16 cellular contexts compared by ENCODE assay signal in genomic region chr3:88986834-88987233, GRCh38.
DNase-seq lines count a peak whose midpoint lies in the region; TF ChIP-seq lines count a peak whose summit lies in the region.
"Had no signal": no experiment of that assay in that cellular context is flagged by ENCODE, and none has a peak within 500 bp of the region (broad histone marks: within the 10 kb centered on the region; RNA-seq: fewer than 3 reads in every experiment).

No MANE protein-coding gene starts in this region.

- DNase-seq in MCF 10A (ENCODE audit: unreplicated experiment), result peak; percentile 77
- no peak for DNase-seq in breast epithelium (ENCODE audit: low spot score in 2 of 2)
- DNase-seq in amniotic stem cell (lab: John Stamatoyannopoulos, UW), result peak; percentile 75
- peak; percentile 68 for DNase-seq in fibroblast of the aortic adventitia (ENCODE audit: low read depth)
- DNase-seq in progenitor cell of endocrine pancreas (ENCODE audit: low spot score, unreplicated experiment), result no peak
- DNase-seq in DMS153 treated with DMSO at 0.1 percent for 48 hours (lab: John Stamatoyannopoulos, UW; ENCODE audit: unreplicated experiment), result no peak
- no peak for DNase-seq in activated CD4-positive, alpha-beta T cell treated with anti-CD3 and anti-CD28 coated beads, Interleukin-2, amount 50 U/mL, for 4 hours
- DNase-seq in PC-9, result no peak
- DNase-seq: activated CD4-positive, alpha-beta T cell treated with anti-CD3 and anti-CD28 coated beads for 1 hour; Calu3; hypothalamus; left lung; SHP77 had no signal

- TF ChIP-seq POLR2A in breast epithelium (IDR thresholded peaks at IDR 0.05), result no peak

- H3K4me1 ChIP-seq in breast epithelium (no peaks in the 10 kb centered on the region), PC-9 (replicated peaks; ENCODE audit: insufficient read depth) (no peaks in the 10 kb centered on the region)
- H3K4me1 ChIP-seq: left lung had no signal

- intact Hi-C loops in MCF 10A (cut with micrococcal nuclease) (no loop called here), breast epithelium (cut with DNase I; ENCODE audit: low total_unique reads) (no loop called here), PC-9 (cut with micrococcal nuclease; ENCODE audit: unreplicated experiment) (no loop called here)

- BruUV-seq in MCF 10A (replicated peaks; lab: Mats Ljungman, UMichigan) (no TSS peak), PC-9 (replicated peaks; lab: Mats Ljungman, UMichigan) (no TSS peak)

- H3K79me2 ChIP-seq in PC-9 (ENCODE audit: low read depth), result no peaks in the 10 kb centered on the region

- no peaks in the 10 kb centered on the region for H3K9me3 Mint-ChIP-seq in MCF 10A (ENCODE audit: unreplicated experiment)
- no peaks in the 10 kb centered on the region for H3K9me3 Mint-ChIP-seq in progenitor cell of endocrine pancreas (ENCODE audit: low read depth)
- H3K9me3 Mint-ChIP-seq: T-helper 2 cell treated with Interferon-gamma antibody and Interleukin-4, amounts not matched to agents 5 μg/mL and 100 μg/mL, for 36 hours had no signal

- H3K27me3 Mint-ChIP-seq in MCF 10A (ENCODE audit: insufficient read depth, unreplicated experiment) (no peaks in the 10 kb centered on the region), progenitor cell of endocrine pancreas (no peaks in the 10 kb centered on the region)
- H3K27me3 Mint-ChIP-seq: activated naive CD8-positive, alpha-beta T cell had no signal

- H3K4me1 Mint-ChIP-seq in MCF 10A (ENCODE audit: insufficient read depth, unreplicated experiment) (peaks cover 16% of the 10 kb centered on the region), progenitor cell of endocrine pancreas (ENCODE audit: low read depth) (no peaks in the 10 kb centered on the region)

- H3K4me3 ChIP-seq in breast epithelium, result no peak overlapping the region
- H3K4me3 ChIP-seq in fibroblast of the aortic adventitia (ENCODE audit: low read depth, low read length), result no peak overlapping the region
- H3K4me3 ChIP-seq in PC-9, result no peak overlapping the region
- H3K4me3 ChIP-seq: left lung had no signal

- no peaks in the 10 kb centered on the region for H3K9me3 ChIP-seq in breast epithelium
- H3K9me3 ChIP-seq in PC-9 (ENCODE audit: insufficient read depth, low read depth), result no peaks in the 10 kb centered on the region
- H3K9me3 ChIP-seq: left lung had no signal

- no peaks in the 10 kb centered on the region for H4K20me1 ChIP-seq in PC-9 (ENCODE audit: insufficient read depth)

- no peaks in the 10 kb centered on the region for H3K27me3 ChIP-seq in breast epithelium
- no peaks in the 10 kb centered on the region for H3K27me3 ChIP-seq in PC-9 (ENCODE audit: insufficient read depth, low read depth)
- H3K27me3 ChIP-seq: left lung had no signal

- CTCF ChIA-PET in MCF 10A (lab: Yijun Ruan, JAX), result no interaction called here
- CTCF ChIA-PET in PC-9 (lab: Charles Lee), result no interaction called here

- no peak for TF ChIP-seq CTCF in MCF 10A (IDR thresholded peaks at IDR 0.05; ENCODE audit: unreplicated experiment)
- TF ChIP-seq CTCF in breast epithelium (IDR thresholded peaks at IDR 0.05), result no peak
- no peak for TF ChIP-seq CTCF in fibroblast of the aortic adventitia (IDR thresholded peaks at IDR 0.05; ENCODE audit: insufficient read depth, low read length)
- TF ChIP-seq CTCF in progenitor cell of endocrine pancreas (IDR thresholded peaks at IDR 0.05; ENCODE audit: unreplicated experiment), result no peak
- no peak for TF ChIP-seq CTCF in PC-9 (conservative IDR thresholded peaks at IDR 0.05)

- H3K9me2 ChIP-seq in PC-9 (ENCODE audit: insufficient read depth), result no peaks in the 10 kb centered on the region

- H3K36me3 Mint-ChIP-seq in MCF 10A (ENCODE audit: insufficient read depth, unreplicated experiment) (no peaks in the 10 kb centered on the region), progenitor cell of endocrine pancreas (ENCODE audit: insufficient read depth) (no peaks in the 10 kb centered on the region)
- H3K36me3 Mint-ChIP-seq: activated naive CD8-positive, alpha-beta T cell had no signal

- H2AFZ ChIP-seq in PC-9, result no peak overlapping the region

- H3K36me3 ChIP-seq in breast epithelium (no peaks in the 10 kb centered on the region), PC-9 (ENCODE audit: low read depth) (no peaks in the 10 kb centered on the region)
- H3K36me3 ChIP-seq: left lung had no signal

- no peak overlapping the region for H3K4me2 ChIP-seq in PC-9

- no peak overlapping the region for H3K27ac Mint-ChIP-seq in MCF 10A (ENCODE audit: low read depth, unreplicated experiment)
- H3K27ac Mint-ChIP-seq in progenitor cell of endocrine pancreas, result no peak overlapping the region
- H3K27ac Mint-ChIP-seq: activated naive CD8-positive, alpha-beta T cell; T-helper 2 cell treated with Interferon-gamma antibody and Interleukin-4, amounts not matched to agents 5 μg/mL and 100 μg/mL, for 36 hours had no signal

- H3K27ac ChIP-seq in breast epithelium (no peak overlapping the region), PC-9 (no peak overlapping the region)
- H3K27ac ChIP-seq: 22Rv1, left lung had no signal

- no peak overlapping the region for H3K4me3 Mint-ChIP-seq in MCF 10A (ENCODE audit: unreplicated experiment)
- H3K4me3 Mint-ChIP-seq in progenitor cell of endocrine pancreas (ENCODE audit: low read depth), result no peak overlapping the region
- H3K4me3 Mint-ChIP-seq: activated naive CD8-positive, alpha-beta T cell; T-helper 2 cell treated with Interferon-gamma antibody and Interleukin-4, amounts not matched to agents 5 μg/mL and 100 μg/mL, for 36 hours had no signal

- POLR2A ChIA-PET in MCF 10A (lab: Yijun Ruan, JAX), result interaction anchor here (0.9 to 1.0 kb wide), 2 partner anchors 10 to 367 kb away, joined by 3 read pairs; no protein-coding TSS in a partner anchor
- POLR2A ChIA-PET in PC-9 (lab: Charles Lee; ENCODE audit: unreplicated experiment), result no interaction called here

- H3F3A ChIP-seq in PC-9 (ENCODE audit: insufficient read depth, low read depth), result no peaks in the 10 kb centered on the region

Comparison
In these comparisons a context has a peak if more than half of its experiments do, and no peak if none do; other contexts are left out.
1. DNase-seq: peak in MCF 10A (single experiment), amniotic stem cell (single experiment) and fibroblast of the aortic adventitia (single experiment); none in breast epithelium (0 of 2), progenitor cell of endocrine pancreas (single experiment), DMS153 treated with DMSO at 0.1 percent for 48 hours (single experiment), activated CD4-positive, alpha-beta T cell treated with anti-CD3 and anti-CD28 coated beads, Interleukin-2, amount 50 U/mL, for 4 hours (0 of 2) and PC-9 (0 of 2).